2 cellular contexts compared by ENCODE assay signal in the genomic region with DNA sequence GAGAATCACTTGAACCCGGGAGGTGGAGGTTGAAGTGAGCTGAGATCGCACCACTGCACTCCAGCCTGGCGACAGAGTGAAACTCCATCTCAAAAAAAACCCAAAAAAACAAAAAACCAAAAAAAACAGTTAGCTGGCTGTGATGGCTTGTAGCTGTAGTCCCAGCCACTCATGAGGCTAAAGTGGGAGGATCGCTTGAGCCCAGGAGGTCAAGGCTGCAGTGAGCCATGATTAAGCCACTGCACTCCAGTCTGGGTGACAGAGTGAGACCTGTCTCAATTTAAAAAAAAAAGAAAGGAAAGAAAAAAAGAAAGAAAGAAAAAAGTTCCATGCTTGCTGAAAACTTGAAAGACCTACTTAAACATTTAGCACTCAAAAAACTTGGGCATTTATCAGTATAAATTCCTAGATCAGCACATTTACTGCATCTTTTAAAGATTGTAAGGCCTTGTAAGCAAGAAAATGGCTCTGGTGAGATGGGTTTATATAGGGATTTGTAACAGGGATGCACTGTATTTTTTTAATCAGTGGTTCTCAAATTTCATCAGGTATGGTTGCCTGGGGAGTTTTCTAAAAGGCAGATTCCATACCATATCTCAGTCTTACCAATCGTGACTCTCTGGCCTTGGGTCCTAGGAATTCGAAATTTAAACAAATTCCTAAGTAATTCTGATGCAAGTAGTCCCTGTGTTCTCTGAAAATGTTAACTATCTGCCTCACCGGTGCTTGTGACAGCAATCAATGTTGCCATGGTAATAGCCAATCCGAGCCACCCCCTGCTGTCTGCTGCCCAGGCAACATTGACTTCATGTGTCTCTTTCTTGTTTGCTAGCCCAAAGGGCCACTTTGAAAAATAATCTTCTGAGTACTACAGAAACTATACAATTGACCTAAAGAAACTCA.
TF ChIP-seq lines count a peak whose summit lies in the region.

No MANE protein-coding gene starts in this region.

TF ChIP-seq in GM23338, 12 proteins besides CTCF, POLR2A, EP300 and RAD21 (continued from another document):
- TF ChIP-seq, protein P1, sequence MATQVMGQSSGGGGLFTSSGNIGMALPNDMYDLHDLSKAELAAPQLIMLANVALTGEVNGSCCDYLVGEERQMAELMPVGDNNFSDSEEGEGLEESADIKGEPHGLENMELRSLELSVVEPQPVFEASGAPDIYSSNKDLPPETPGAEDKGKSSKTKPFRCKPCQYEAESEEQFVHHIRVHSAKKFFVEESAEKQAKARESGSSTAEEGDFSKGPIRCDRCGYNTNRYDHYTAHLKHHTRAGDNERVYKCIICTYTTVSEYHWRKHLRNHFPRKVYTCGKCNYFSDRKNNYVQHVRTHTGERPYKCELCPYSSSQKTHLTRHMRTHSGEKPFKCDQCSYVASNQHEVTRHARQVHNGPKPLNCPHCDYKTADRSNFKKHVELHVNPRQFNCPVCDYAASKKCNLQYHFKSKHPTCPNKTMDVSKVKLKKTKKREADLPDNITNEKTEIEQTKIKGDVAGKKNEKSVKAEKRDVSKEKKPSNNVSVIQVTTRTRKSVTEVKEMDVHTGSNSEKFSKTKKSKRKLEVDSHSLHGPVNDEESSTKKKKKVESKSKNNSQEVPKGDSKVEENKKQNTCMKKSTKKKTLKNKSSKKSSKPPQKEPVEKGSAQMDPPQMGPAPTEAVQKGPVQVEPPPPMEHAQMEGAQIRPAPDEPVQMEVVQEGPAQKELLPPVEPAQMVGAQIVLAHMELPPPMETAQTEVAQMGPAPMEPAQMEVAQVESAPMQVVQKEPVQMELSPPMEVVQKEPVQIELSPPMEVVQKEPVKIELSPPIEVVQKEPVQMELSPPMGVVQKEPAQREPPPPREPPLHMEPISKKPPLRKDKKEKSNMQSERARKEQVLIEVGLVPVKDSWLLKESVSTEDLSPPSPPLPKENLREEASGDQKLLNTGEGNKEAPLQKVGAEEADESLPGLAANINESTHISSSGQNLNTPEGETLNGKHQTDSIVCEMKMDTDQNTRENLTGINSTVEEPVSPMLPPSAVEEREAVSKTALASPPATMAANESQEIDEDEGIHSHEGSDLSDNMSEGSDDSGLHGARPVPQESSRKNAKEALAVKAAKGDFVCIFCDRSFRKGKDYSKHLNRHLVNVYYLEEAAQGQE (IDR thresholded peaks at IDR 0.05; ENCODE audit: unreplicated experiment) = no peak
- TF ChIP-seq CREB1 (CRISPR knock-in tag; IDR thresholded peaks at IDR 0.05; ENCODE audit: low read depth) (peak; percentile 9; the same call in 1 of the 2 replicates), EZH2phosphoT487 (IDR thresholded peaks at IDR 0.05; ENCODE audit: unreplicated experiment) (no peak)
TF ChIP-seq in GM23338: peak in this region for 2.

TF ChIP-seq in neural cell, 6 proteins besides CTCF, POLR2A, EP300 and RAD21 (continued from another document):
- TF ChIP-seq, protein P1 (IDR thresholded peaks at IDR 0.05; ENCODE audit: borderline replicate concordance) = no peak
- peak; percentile 49 for TF ChIP-seq POLR2AphosphoS5 (IDR thresholded peaks at IDR 0.05)
TF ChIP-seq in neural cell: peak in this region for 2.
